Comparison of ENCODE assay signal across 20 cellular contexts in the genomic region with DNA sequence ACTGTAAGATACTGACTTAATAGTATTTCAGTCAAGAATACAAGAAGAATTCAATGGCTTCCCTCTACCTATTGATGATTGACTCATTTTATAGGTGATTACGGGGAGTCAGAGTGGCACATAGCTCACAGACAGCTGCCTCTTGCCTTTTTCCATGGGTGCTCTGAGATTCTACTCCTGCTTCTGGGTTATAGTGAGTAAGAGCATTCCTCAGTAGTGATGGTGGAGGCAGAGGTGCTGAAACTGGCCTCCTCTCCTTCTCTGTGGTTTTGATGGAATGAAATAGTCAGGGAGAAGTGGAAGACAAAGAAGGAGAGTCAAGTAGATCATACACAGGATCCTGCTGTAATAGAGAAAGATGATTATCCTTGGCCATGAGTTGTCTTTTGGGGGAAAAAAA.
DNase-seq lines count a peak whose midpoint lies in the region; ATAC-seq, FAIRE-seq and TF ChIP-seq lines count a peak whose summit lies in the region.
"Had no signal": no experiment of that assay in that cellular context is flagged by ENCODE, and none has a peak within 500 bp of the region (broad histone marks: within the 10 kb centered on the region; RNA-seq: fewer than 3 reads in every experiment).

No MANE protein-coding gene starts in this region.

- intact Hi-C loops in Calu3 (cut with micrococcal nuclease; ENCODE audit: unreplicated experiment) = no loop called here
- intact Hi-C loops in lower leg skin (cut with DNase I; ENCODE audit: low total_unique reads) = loop anchor here (5.0 kb wide), 1 partner anchor 181 kb away; no protein-coding TSS in a partner anchor

- FAIRE-seq in RCC 7860 (lab: Jason Lieb, UNC) = no peak
- FAIRE-seq: pancreas had no signal

- H3K4me3 ChIP-seq in epithelial cell of esophagus (ENCODE audit: low read length) = no peak overlapping the region
- no peak overlapping the region for H3K4me3 ChIP-seq in lower leg skin (ENCODE audit: low read depth, poor library complexity, severe bottlenecking)
- H3K4me3 ChIP-seq: pancreas, PC-9, skin epidermis had no signal

- CTCF ChIA-PET in Calu3 (lab: Charles Lee) = no interaction called here

- BruUV-seq in Calu3 (replicated peaks; lab: Mats Ljungman, UMichigan) = no TSS peak

- H3K36me3 Mint-ChIP-seq in Calu3 (ENCODE audit: insufficient read depth, unreplicated experiment) = no peaks in the 10 kb centered on the region
- H3K36me3 Mint-ChIP-seq: brain had no signal

- H3K4me3 Mint-ChIP-seq in Calu3 (ENCODE audit: low read depth, unreplicated experiment) = no peak overlapping the region
- H3K4me3 Mint-ChIP-seq: brain; effector memory CD8-positive, alpha-beta T cell had no signal

- no peaks in the 10 kb centered on the region for H3K4me1 Mint-ChIP-seq in Calu3 (ENCODE audit: low read depth, unreplicated experiment)
- H3K4me1 Mint-ChIP-seq: brain had no signal

- no peaks in the 10 kb centered on the region for H3K27me3 Mint-ChIP-seq in Calu3 (ENCODE audit: unreplicated experiment)
- H3K27me3 Mint-ChIP-seq: effector memory CD8-positive, alpha-beta T cell had no signal

- no peaks in the 10 kb centered on the region for H3K9me3 Mint-ChIP-seq in Calu3 (ENCODE audit: low read depth, unreplicated experiment)
- H3K9me3 Mint-ChIP-seq: effector memory CD8-positive, alpha-beta T cell had no signal

- DNase-seq in EH (ENCODE audit: low read depth) (peak; percentile 93), RCC 7860 (ENCODE audit: low spot score) (peak; percentile 44), epithelial cell of esophagus (ENCODE audit: low read depth) (peak; percentile 66), kidney tubule cell (ENCODE audit: low spot score) (peak; percentile 83), Calu3 (no peak), lower leg skin (ENCODE audit: low spot score in 2 of 2) (no peak)
- DNase-seq in activated CD4-positive, alpha-beta T cell treated with anti-CD3 and anti-CD28 coated beads, Interleukin-2, amount 50 U/mL, for 48 hours = no peak
- DNase-seq: activated effector memory CD4-positive, alpha-beta T cell treated with anti-CD3 and anti-CD28 coated beads, Interleukin-2, amount 50 U/mL, for 16 hours; DMS53; effector memory CD8-positive, alpha-beta T cell; left colon; NCI-H2081 treated with DMSO at 0.1 percent for 48 hours; NCI-H526 treated with DMSO at 0.1 percent for 48 hours; pancreas; PC-9; stimulated activated naive CD4-positive, alpha-beta T cell; WERI-Rb-1 had no signal

- TF ChIP-seq CTCF in epithelial cell of esophagus (IDR thresholded peaks at IDR 0.05; ENCODE audit: insufficient read depth, low read depth, low read length, missing control alignments) = no peak
- no peak for TF ChIP-seq CTCF in Calu3 (IDR thresholded peaks at IDR 0.05; ENCODE audit: unreplicated experiment)
- TF ChIP-seq CTCF in lower leg skin (IDR thresholded peaks at IDR 0.05) = no peak

- TF ChIP-seq POLR2A in lower leg skin (IDR thresholded peaks at IDR 0.05) = no peak

- no peak for ATAC-seq in GM21381 (IDR thresholded peaks at IDR 0.05; ENCODE audit: unreplicated experiment)
- ATAC-seq: effector memory CD8-positive, alpha-beta T cell; left colon; pancreas had no signal

- WGBS in lower leg skin, 2 donors = 87 to 94% methylated on average over 1 of the region's 1 CpG

- no peak overlapping the region for H3K27ac Mint-ChIP-seq in Calu3 (ENCODE audit: unreplicated experiment)
- H3K27ac Mint-ChIP-seq: brain; effector memory CD8-positive, alpha-beta T cell had no signal

Comparison
In these comparisons a context has a peak if more than half of its experiments do, and no peak if none do; other contexts are left out.
1. DNase-seq: peak in EH (single experiment), RCC 7860 (single experiment), epithelial cell of esophagus (single experiment) and kidney tubule cell (single experiment); none in Calu3 (single experiment), activated CD4-positive, alpha-beta T cell treated with anti-CD3 and anti-CD28 coated beads, Interleukin-2, amount 50 U/mL, for 48 hours (0 of 2) and lower leg skin (0 of 2).